In genomic region chr7:153245809-153246208, GRCh38 we compare ENCODE assay signal across 9 cellular contexts.
"Had no signal": no experiment of that assay in that cellular context is flagged by ENCODE, and none has a peak within 500 bp of the region (broad histone marks: within the 10 kb centered on the region; RNA-seq: fewer than 3 reads in every experiment).

No MANE protein-coding gene starts in this region.

- H3K27ac ChIP-seq: GM23248, HL-60 had no signal

- H3K36me3 ChIP-seq: HAP-1 had no signal

- H3K9me3 ChIP-seq: HAP-1 had no signal

- DNase-seq: GM23248, GOT3, H7, HFFc6, KBM-7 had no signal

- H3K4me1 ChIP-seq: HAP-1 had no signal

- ATAC-seq: HCT116, HepG2 had no signal

- H3K4me3 ChIP-seq: GM23248, HAP-1 had no signal
